ENCODE assay signal across 26 cellular contexts in the genomic region with DNA sequence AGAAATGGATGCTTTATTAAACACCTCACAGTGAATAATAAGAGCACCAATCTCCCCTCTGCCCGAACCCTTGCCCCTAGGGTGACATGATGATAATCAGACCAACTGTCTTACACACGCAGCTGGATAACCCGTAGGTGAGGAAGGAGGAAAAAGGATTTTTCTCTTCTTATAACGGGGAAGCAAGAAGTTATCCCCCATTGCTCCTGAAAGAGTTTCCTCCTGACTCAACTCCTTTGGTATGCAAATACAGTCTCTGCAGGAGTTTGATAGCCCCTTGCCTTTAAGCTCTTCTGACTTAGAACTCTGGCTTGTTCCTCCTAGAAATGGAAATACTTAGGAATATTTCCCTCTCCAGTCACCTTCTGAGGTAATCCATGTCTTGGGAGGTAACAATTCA.
DNase-seq lines count a peak whose midpoint lies in the region; ATAC-seq and TF ChIP-seq lines count a peak whose summit lies in the region.
"Had no signal": no experiment of that assay in that cellular context is flagged by ENCODE, and none has a peak within 500 bp of the region (broad histone marks: within the 10 kb centered on the region; RNA-seq: fewer than 3 reads in every experiment).

No MANE protein-coding gene starts in this region.

- no peak overlapping the region for H3K4me3 Mint-ChIP-seq in T-helper 2 cell treated with Interferon-gamma antibody and Interleukin-4, amounts not matched to agents 5 μg/mL and 100 μg/mL, for 36 hours
- no peak overlapping the region for H3K4me3 Mint-ChIP-seq in progenitor cell of endocrine pancreas (ENCODE audit: low read depth)
- H3K4me3 Mint-ChIP-seq: HFFc6 had no signal

- H2BK120ac ChIP-seq in IMR-90 (ENCODE audit: low read depth, low read length) (no peak overlapping the region), mesendoderm (ENCODE audit: low read depth, low read length) (no peak overlapping the region)

- no peak overlapping the region for H3K4ac ChIP-seq in IMR-90 (ENCODE audit: low read depth, low read length)
- no peak overlapping the region for H3K4ac ChIP-seq in mesendoderm (ENCODE audit: low read depth, low read length)

- H3K79me1 ChIP-seq in IMR-90 (ENCODE audit: low read depth in 1 of 2, low read length in 2 of 2) (no peaks in the 10 kb centered on the region), mesendoderm (ENCODE audit: low read length) (no peaks in the 10 kb centered on the region)

- CTCF ChIA-PET in IMR-90 (lab: Yijun Ruan, JAX), result no interaction called here

- H3K27me3 Mint-ChIP-seq in T-helper 2 cell treated with Interferon-gamma antibody and Interleukin-4, amounts not matched to agents 5 μg/mL and 100 μg/mL, for 36 hours (ENCODE audit: low read depth), result no peaks in the 10 kb centered on the region
- H3K27me3 Mint-ChIP-seq in progenitor cell of endocrine pancreas, result peaks cover 3% of the 10 kb centered on the region

- in situ Hi-C loops in IMR-90 (cut with MboI; ENCODE audit: low sequenced_read_pairs), result no loop called here

- no peak overlapping the region for H3K27ac Mint-ChIP-seq in T-helper 2 cell treated with Interferon-gamma antibody and Interleukin-4, amounts not matched to agents 5 μg/mL and 100 μg/mL, for 36 hours
- no peak overlapping the region for H3K27ac Mint-ChIP-seq in progenitor cell of endocrine pancreas
- H3K27ac Mint-ChIP-seq: HFFc6 had no signal

- no peak overlapping the region for H3K9ac ChIP-seq in IMR-90 (ENCODE audit: low read depth, low read length)
- no peak overlapping the region for H3K9ac ChIP-seq in fibroblast of lung (ENCODE audit: insufficient read depth, low read length)
- no peak overlapping the region for H3K9ac ChIP-seq in mesendoderm (ENCODE audit: low read length)

- no CpG with 5 or more reads among the region's 4 CpGs for WGBS in IMR-90 (ENCODE audit: extremely low coverage in 2 of 2, insufficient read length in 1 of 2), 2 experiments
- WGBS in mesendoderm (ENCODE audit: extremely low coverage, insufficient coverage, low lambda C conversion rate), result no CpG with 5 or more reads among the region's 4 CpGs

- no peak overlapping the region for H2BK15ac ChIP-seq in IMR-90 (ENCODE audit: low read depth, low read length)
- no peak overlapping the region for H2BK15ac ChIP-seq in mesendoderm (replicated peaks; ENCODE audit: low read depth)

- POLR2A ChIA-PET in IMR-90 (lab: Charles Lee; ENCODE audit: unreplicated experiment), result no interaction called here

- H3K18ac ChIP-seq in IMR-90 (ENCODE audit: low read depth, low read length), result no peak overlapping the region
- H3K18ac ChIP-seq in mesendoderm (ENCODE audit: low read length), result no peak overlapping the region

- no peaks in the 10 kb centered on the region for H3K9me1 ChIP-seq in IMR-90 (ENCODE audit: insufficient read depth, low read length)

- H2AFZ ChIP-seq in IMR-90 (replicated peaks; ENCODE audit: low read length, poor library complexity) (no peak overlapping the region), fibroblast of lung (ENCODE audit: low read length) (peak overlapping the region; percentile 34)

- H2BK5ac ChIP-seq in IMR-90 (ENCODE audit: low read depth, low read length, poor library complexity, severe bottlenecking), result no peak overlapping the region
- H2BK5ac ChIP-seq in mesendoderm (ENCODE audit: low read length), result no peak overlapping the region

- H3K56ac ChIP-seq in IMR-90 (ENCODE audit: extremely low read depth, insufficient read depth, low read length), result no peak overlapping the region
- H3K56ac ChIP-seq in mesendoderm (ENCODE audit: low read length), result no peak overlapping the region

- H3K4me3 ChIP-seq in IMR-90 (ENCODE audit: insufficient read depth, low read depth, low read length), result no peak overlapping the region
- no peak overlapping the region for H3K4me3 ChIP-seq in fibroblast of lung (replicated peaks in 1 of 4; ENCODE audit: control extremely low read depth in 1 of 4, insufficient read depth in 1 of 4, low read depth in 3 of 4, low read length in 4 of 4)
- no peak overlapping the region for H3K4me3 ChIP-seq in mesendoderm (ENCODE audit: low read length)
- H3K4me3 ChIP-seq: heart right ventricle, upper lobe of left lung had no signal

- TF ChIP-seq CTCF in IMR-90 (conservative IDR thresholded peaks at IDR 0.05; ENCODE audit: low read depth, low read length) (no peak), fibroblast of lung (conservative IDR thresholded peaks at IDR 0.05 in 1 of 2, IDR thresholded peaks at IDR 0.05 in 1 of 2; ENCODE audit: low read depth in 1 of 2, low read length in 2 of 2) (no peak), progenitor cell of endocrine pancreas (IDR thresholded peaks at IDR 0.05; ENCODE audit: unreplicated experiment) (no peak)

- intact Hi-C loops in IMR-90 (cut with micrococcal nuclease), result no loop called here

- no peaks in the 10 kb centered on the region for H4K20me1 ChIP-seq in IMR-90 (ENCODE audit: insufficient read depth, low read length)
- H4K20me1 ChIP-seq in fibroblast of lung (ENCODE audit: control insufficient read depth, extremely low read depth, insufficient read depth, low read length), result no peaks in the 10 kb centered on the region

- TF ChIP-seq POLR2A in IMR-90 (IDR thresholded peaks at IDR 0.05; ENCODE audit: low read depth, low read length), result no peak

- DNase-seq in EH (ENCODE audit: low read depth), result peak; percentile 49
- peak; percentile 55 for DNase-seq in IMR-90
- peak in 1 of 2 donors; percentile 62 for DNase-seq in fibroblast of lung (ENCODE audit: low read depth in 2 of 2)
- peak; percentile 94 for DNase-seq in mesendoderm
- no peak for DNase-seq in T-helper 2 cell treated with Interferon-gamma antibody and Interleukin-4, amounts not matched to agents 5 μg/mL and 100 μg/mL, for 36 hours (ENCODE audit: low spot score)
- DNase-seq in progenitor cell of endocrine pancreas (ENCODE audit: low spot score, unreplicated experiment), result no peak
- DNase-seq in NCI-H1105 treated with DMSO at 0.1 percent for 48 hours (lab: John Stamatoyannopoulos, UW), result no peak
- DNase-seq: activated CD8-positive, alpha-beta memory T cell treated with anti-CD3 and anti-CD28 coated beads for 24 hours; activated gamma-delta T cell treated with Interleukin-2 at 50 U/mL for 16 hours; activated T-cell treated with anti-CD3 and anti-CD28 coated beads, Interleukin-2, amount 50 U/mL, for 1 hour; Calu3; DND-41; effector CD8-positive, alpha-beta T cell; erythroblast; heart right ventricle; HFFc6; KG1; kidney; NCI-H2171; NCI-H524 treated with DMSO at 0.1 percent for 48 hours; stimulated activated CD4-positive, alpha-beta T cell treated with anti-CD3 and anti-CD28 coated beads, Interleukin-1b, Interleukin-23, amount 100 ng/mL, for 48 hours; T-helper 1 cell; upper lobe of left lung had no signal

- H3K4me1 ChIP-seq in IMR-90 (ENCODE audit: control insufficient read depth, insufficient read depth, low read length) (peaks cover 1% of the 10 kb centered on the region; the same call in 1 of the 2 replicates), fibroblast of lung (ENCODE audit: control insufficient read depth, extremely low read depth, insufficient read depth, low read length) (no peaks in the 10 kb centered on the region), mesendoderm (ENCODE audit: control insufficient read depth, low read depth, low read length) (peaks cover 14% of the 10 kb centered on the region)
- H3K4me1 ChIP-seq: heart right ventricle, upper lobe of left lung had no signal

- H2AK9ac ChIP-seq in IMR-90 (replicated peaks; ENCODE audit: low read depth, low read length, poor library complexity), result no peak overlapping the region

- H4K5ac ChIP-seq in IMR-90 (ENCODE audit: low read depth, low read length), result no peak overlapping the region
- H4K5ac ChIP-seq in mesendoderm (ENCODE audit: low read length), result no peak overlapping the region

- H2BK20ac ChIP-seq in IMR-90 (ENCODE audit: low read depth, low read length), result no peak overlapping the region

- H3K23ac ChIP-seq in IMR-90 (ENCODE audit: low read depth, low read length), result no peak overlapping the region
- H3K23ac ChIP-seq in mesendoderm (ENCODE audit: low read length), result no peak overlapping the region

- H3K27ac ChIP-seq in IMR-90 (ENCODE audit: insufficient read depth, low read length) (no peak overlapping the region), fibroblast of lung (ENCODE audit: insufficient read depth, low read length) (no peak overlapping the region), mesendoderm (ENCODE audit: low read depth, low read length) (peak overlapping the region; percentile 81)
- H3K27ac ChIP-seq: C4-2B, heart right ventricle, neutrophil, upper lobe of left lung had no signal

- H2AK5ac ChIP-seq in IMR-90 (ENCODE audit: low read depth, low read length) (no peak overlapping the region), mesendoderm (ENCODE audit: low read length) (no peak overlapping the region)

- no peak overlapping the region for H4K91ac ChIP-seq in IMR-90 (ENCODE audit: insufficient read depth, low read depth, low read length)

- no peak overlapping the region for H3K14ac ChIP-seq in IMR-90 (replicated peaks; ENCODE audit: low read depth, low read length)

- H3K27me3 ChIP-seq in IMR-90 (ENCODE audit: control insufficient read depth, insufficient read depth, low read length) (no peaks in the 10 kb centered on the region), fibroblast of lung (ENCODE audit: control insufficient read depth, insufficient read depth, low read length) (no peaks in the 10 kb centered on the region), mesendoderm (ENCODE audit: insufficient read depth, low read length, poor library complexity) (no peaks in the 10 kb centered on the region)
- H3K27me3 ChIP-seq: heart right ventricle, neutrophil, upper lobe of left lung had no signal

- H3K9me3 ChIP-seq in IMR-90 (ENCODE audit: control insufficient read depth, insufficient read depth, low read length) (no peaks in the 10 kb centered on the region), fibroblast of lung (ENCODE audit: control insufficient read depth, insufficient read depth, low read depth, low read length) (no peaks in the 10 kb centered on the region)
- H3K9me3 ChIP-seq: heart right ventricle, neutrophil, upper lobe of left lung had no signal

- ATAC-seq in IMR-90 (ENCODE audit: low read depth) (peak; percentile 93), HG03175 (IDR thresholded peaks at IDR 0.05; ENCODE audit: unreplicated experiment) (no peak)
- ATAC-seq: heart right ventricle had no signal

- no peak overlapping the region for H3K4me2 ChIP-seq in IMR-90 (ENCODE audit: low read depth, low read length)
- H3K4me2 ChIP-seq in fibroblast of lung (ENCODE audit: extremely low read depth, insufficient read depth, low read length), result no peak overlapping the region
- no peak overlapping the region for H3K4me2 ChIP-seq in mesendoderm (ENCODE audit: low read length)

- TF ChIP-seq RAD21 in IMR-90 (IDR thresholded peaks at IDR 0.05; ENCODE audit: low read length), result no peak

- H3K79me2 ChIP-seq in fibroblast of lung (ENCODE audit: control insufficient read depth, insufficient read depth, low read length) (no peaks in the 10 kb centered on the region), mesendoderm (ENCODE audit: control insufficient read depth, insufficient read depth, low read length) (no peaks in the 10 kb centered on the region)

- dilution Hi-C loops in IMR-90 (cut with HindIII; ENCODE audit: low sequenced_read_pairs, unreplicated experiment), result no loop called here

- H4K8ac ChIP-seq in IMR-90 (ENCODE audit: low read depth in 2 of 2, low read length in 2 of 2) (no peak overlapping the region), mesendoderm (ENCODE audit: low read depth, low read length) (no peak overlapping the region)

- no peaks in the 10 kb centered on the region for H3K9me3 Mint-ChIP-seq in T-helper 2 cell treated with Interferon-gamma antibody and Interleukin-4, amounts not matched to agents 5 μg/mL and 100 μg/mL, for 36 hours
- peaks cover 6% of the 10 kb centered on the region for H3K9me3 Mint-ChIP-seq in progenitor cell of endocrine pancreas (ENCODE audit: low read depth)
- H3K9me3 Mint-ChIP-seq: HFFc6 had no signal

- H3K4me1 Mint-ChIP-seq in T-helper 2 cell treated with Interferon-gamma antibody and Interleukin-4, amounts not matched to agents 5 μg/mL and 100 μg/mL, for 36 hours (ENCODE audit: low read depth), result no peaks in the 10 kb centered on the region
- peaks cover 1% of the 10 kb centered on the region for H3K4me1 Mint-ChIP-seq in progenitor cell of endocrine pancreas (ENCODE audit: low read depth)

- no peaks in the 10 kb centered on the region for H3K36me3 Mint-ChIP-seq in T-helper 2 cell treated with Interferon-gamma antibody and Interleukin-4, amounts not matched to agents 5 μg/mL and 100 μg/mL, for 36 hours (ENCODE audit: low read depth)
- no peaks in the 10 kb centered on the region for H3K36me3 Mint-ChIP-seq in progenitor cell of endocrine pancreas (ENCODE audit: insufficient read depth)

- BruUV-seq in IMR-90 (replicated peaks; lab: Mats Ljungman, UMichigan), result no TSS peak

- no peaks in the 10 kb centered on the region for H3K36me3 ChIP-seq in IMR-90 (ENCODE audit: control insufficient read depth, insufficient read depth, low read length)
- H3K36me3 ChIP-seq in fibroblast of lung (ENCODE audit: control insufficient read depth, insufficient read depth, low read length), result no peaks in the 10 kb centered on the region
- H3K36me3 ChIP-seq in mesendoderm (ENCODE audit: control insufficient read depth, insufficient read depth, low read length), result no peaks in the 10 kb centered on the region
- H3K36me3 ChIP-seq: heart right ventricle, neutrophil, upper lobe of left lung had no signal

Comparison
In these comparisons a context has a peak if more than half of its experiments do, and no peak if none do; other contexts are left out.
1. DNase-seq: peak in EH (single experiment), IMR-90 (single experiment) and mesendoderm (single experiment); none in T-helper 2 cell treated with Interferon-gamma antibody and Interleukin-4, amounts not matched to agents 5 μg/mL and 100 μg/mL, for 36 hours (single experiment), progenitor cell of endocrine pancreas (single experiment) and NCI-H1105 treated with DMSO at 0.1 percent for 48 hours (single experiment).